11 cellular contexts compared by ENCODE assay signal in the genomic region with DNA sequence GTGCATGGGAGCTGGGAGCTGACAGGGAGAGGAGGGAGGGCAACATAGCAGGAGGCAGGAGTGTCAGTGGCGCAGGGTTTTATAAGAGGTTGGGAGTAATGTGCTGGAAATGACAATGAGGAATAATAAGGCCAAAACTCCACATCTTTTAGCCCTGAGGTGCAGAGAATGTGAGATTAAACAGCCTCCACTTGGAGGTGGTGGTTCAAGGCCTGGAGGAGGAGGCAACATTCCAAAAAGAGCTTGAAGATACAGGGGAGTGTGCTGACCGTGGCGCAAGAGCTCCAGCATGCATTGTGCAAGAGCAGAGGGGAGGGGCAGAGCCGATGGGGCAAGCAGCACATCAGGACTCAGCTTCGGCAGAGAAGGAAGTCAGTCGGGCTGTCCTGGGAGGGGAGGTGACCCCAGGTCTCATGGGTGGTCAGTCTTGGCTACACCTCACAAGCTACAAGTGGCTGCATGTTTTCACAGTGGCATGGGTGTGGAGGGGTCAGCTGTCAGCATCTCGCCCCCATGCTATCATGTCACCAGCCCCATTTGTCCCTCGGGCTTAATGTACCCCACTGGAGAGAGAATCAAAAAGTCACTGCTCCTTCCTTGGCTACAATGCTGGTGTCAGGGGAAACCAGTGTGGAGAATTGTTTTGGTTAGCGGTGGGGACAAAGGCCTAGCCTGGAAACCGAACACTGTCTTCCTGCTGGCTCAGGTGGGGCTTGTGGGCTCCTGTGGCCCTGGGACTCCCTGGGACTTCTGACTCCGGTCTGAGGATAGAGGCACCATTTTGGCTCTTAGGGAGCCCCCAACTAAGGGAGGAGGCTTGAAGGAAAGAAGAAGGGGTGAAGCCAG.
DNase-seq lines count a peak whose midpoint lies in the region; ATAC-seq and TF ChIP-seq lines count a peak whose summit lies in the region.
"Had no signal": no experiment of that assay in that cellular context is flagged by ENCODE, and none has a peak within 500 bp of the region (broad histone marks: within the 10 kb centered on the region; RNA-seq: fewer than 3 reads in every experiment).

No MANE protein-coding gene starts in this region.

- TF ChIP-seq CTCF in epithelial cell of proximal tubule (conservative IDR thresholded peaks at IDR 0.05; ENCODE audit: low read depth, low read length): no peak
- TF ChIP-seq CTCF in mucosa of descending colon (IDR thresholded peaks at IDR 0.05): no peak

- no peak for DNase-seq in activated CD4-positive, alpha-beta T cell treated with anti-CD3 and anti-CD28 coated beads, Interleukin-2, amount 10 ng/mL, durations not matched to agents 7 days and 5 days
- no peak for DNase-seq in activated CD4-positive, alpha-beta T cell treated with anti-CD3 and anti-CD28 coated beads, Interleukin-2, amount 50 U/mL, for 48 hours
- peak; percentile 39 for DNase-seq in epithelial cell of proximal tubule (ENCODE audit: low read depth)
- peak; percentile 69 to 83 (median 69) for DNase-seq in mucosa of descending colon
- peak; percentile 89 to 92 for DNase-seq in aorta
- DNase-seq in ACHN: no peak
- no peak for DNase-seq in A172 (ENCODE audit: low spot score)
- DNase-seq: stimulated activated naive CD4-positive, alpha-beta T cell had no signal

- 92% methylated on average over 11 of the region's 11 CpGs for WGBS in aorta, 2 donors

- in situ Hi-C loops in ACHN (cut with HindIII; ENCODE audit: low pct_ligation_motif_present, low pct_unique_long_range_greater_than_20kb, low sequenced_read_pairs): no loop called here

- peaks cover 3% of the 10 kb centered on the region for H3K36me3 Mint-ChIP-seq in activated CD4-positive, alpha-beta T cell treated with anti-CD3 and anti-CD28 coated beads, Interleukin-2, amount 10 ng/mL, durations not matched to agents 7 days and 5 days (ENCODE audit: low read depth)

- H3K4me3 Mint-ChIP-seq in activated CD4-positive, alpha-beta T cell treated with anti-CD3 and anti-CD28 coated beads, Interleukin-2, amount 10 ng/mL, durations not matched to agents 7 days and 5 days: no peak overlapping the region

- H3K27me3 ChIP-seq in aorta (ENCODE audit: control insufficient read depth in 1 of 2, insufficient read depth in 2 of 2, low read length in 1 of 2): no peaks in the 10 kb centered on the region

- peak overlapping the region; percentile 42 for H3K27ac Mint-ChIP-seq in activated CD4-positive, alpha-beta T cell treated with anti-CD3 and anti-CD28 coated beads, Interleukin-2, amount 10 ng/mL, durations not matched to agents 7 days and 5 days

- H3K36me3 ChIP-seq in mucosa of descending colon (ENCODE audit: low read depth) (no peaks in the 10 kb centered on the region), aorta (ENCODE audit: control insufficient read depth in 1 of 2, insufficient read depth in 2 of 2, low read length in 1 of 2) (no peaks in the 10 kb centered on the region)

- H3K9me3 Mint-ChIP-seq in activated CD4-positive, alpha-beta T cell treated with anti-CD3 and anti-CD28 coated beads, Interleukin-2, amount 10 ng/mL, durations not matched to agents 7 days and 5 days: peaks cover 16% of the 10 kb centered on the region

- H3K27ac ChIP-seq in aorta (ENCODE audit: low read depth in 1 of 2, low read length in 2 of 2): no peak overlapping the region
- H3K27ac ChIP-seq: 22Rv1 had no signal

- no peaks in the 10 kb centered on the region for H3K9me3 ChIP-seq in mucosa of descending colon
- H3K9me3 ChIP-seq in aorta (ENCODE audit: control insufficient read depth, low read length): peaks cover 3% of the 10 kb centered on the region

- H3K4me3 ChIP-seq in epithelial cell of proximal tubule (ENCODE audit: low read depth, low read length): no peak overlapping the region
- H3K4me3 ChIP-seq in mucosa of descending colon: no peak overlapping the region
- H3K4me3 ChIP-seq in aorta (ENCODE audit: low read length in 2 of 2): no peak overlapping the region

- no peaks in the 10 kb centered on the region for H3K4me1 Mint-ChIP-seq in activated CD4-positive, alpha-beta T cell treated with anti-CD3 and anti-CD28 coated beads, Interleukin-2, amount 10 ng/mL, durations not matched to agents 7 days and 5 days

- CTCF ChIA-PET in activated CD4-positive, alpha-beta T cell treated with anti-CD3 and anti-CD28 coated beads, Interleukin-2, amount 10 ng/mL, durations not matched to agents 7 days and 5 days (lab: Charles Lee): no interaction called here

- intact Hi-C loops in mucosa of descending colon (cut with DNase I, micrococcal nuclease) (no loop called here), aorta (cut with DNase I) (no loop called here)

- POLR2A ChIA-PET in activated CD4-positive, alpha-beta T cell treated with anti-CD3 and anti-CD28 coated beads, Interleukin-2, amount 10 ng/mL, durations not matched to agents 7 days and 5 days (lab: Charles Lee): interaction anchor here (0.6 kb wide), 1 partner anchor 436 kb away, joined by 3 read pairs; no protein-coding TSS in a partner anchor

- H3K27me3 Mint-ChIP-seq in activated CD4-positive, alpha-beta T cell treated with anti-CD3 and anti-CD28 coated beads, Interleukin-2, amount 10 ng/mL, durations not matched to agents 7 days and 5 days: peaks cover 6% of the 10 kb centered on the region

- peak; percentile 60 for ATAC-seq in mucosa of descending colon
- peak; percentile 90 for ATAC-seq in aorta (ENCODE audit: low FRiP score)
- ATAC-seq in HG03442 (IDR thresholded peaks at IDR 0.05; ENCODE audit: unreplicated experiment): no peak
- ATAC-seq: SK-N-SH treated with all-trans-retinoic acid at 6 μM for 48 hours had no signal

- H3K4me1 ChIP-seq in mucosa of descending colon (ENCODE audit: low read depth) (no peaks in the 10 kb centered on the region), aorta (ENCODE audit: control insufficient read depth in 1 of 2, insufficient read depth in 2 of 2, low read length in 2 of 2) (no peaks in the 10 kb centered on the region)

Comparison
In these comparisons a context has a peak if more than half of its experiments do, and no peak if none do; other contexts are left out.
1. DNase-seq: peak in epithelial cell of proximal tubule (single experiment), mucosa of descending colon (3 of 3) and aorta (2 of 2); none in activated CD4-positive, alpha-beta T cell treated with anti-CD3 and anti-CD28 coated beads, Interleukin-2, amount 10 ng/mL, durations not matched to agents 7 days and 5 days (single experiment), activated CD4-positive, alpha-beta T cell treated with anti-CD3 and anti-CD28 coated beads, Interleukin-2, amount 50 U/mL, for 48 hours (0 of 2), ACHN (single experiment) and A172 (single experiment).